In the genomic region with DNA sequence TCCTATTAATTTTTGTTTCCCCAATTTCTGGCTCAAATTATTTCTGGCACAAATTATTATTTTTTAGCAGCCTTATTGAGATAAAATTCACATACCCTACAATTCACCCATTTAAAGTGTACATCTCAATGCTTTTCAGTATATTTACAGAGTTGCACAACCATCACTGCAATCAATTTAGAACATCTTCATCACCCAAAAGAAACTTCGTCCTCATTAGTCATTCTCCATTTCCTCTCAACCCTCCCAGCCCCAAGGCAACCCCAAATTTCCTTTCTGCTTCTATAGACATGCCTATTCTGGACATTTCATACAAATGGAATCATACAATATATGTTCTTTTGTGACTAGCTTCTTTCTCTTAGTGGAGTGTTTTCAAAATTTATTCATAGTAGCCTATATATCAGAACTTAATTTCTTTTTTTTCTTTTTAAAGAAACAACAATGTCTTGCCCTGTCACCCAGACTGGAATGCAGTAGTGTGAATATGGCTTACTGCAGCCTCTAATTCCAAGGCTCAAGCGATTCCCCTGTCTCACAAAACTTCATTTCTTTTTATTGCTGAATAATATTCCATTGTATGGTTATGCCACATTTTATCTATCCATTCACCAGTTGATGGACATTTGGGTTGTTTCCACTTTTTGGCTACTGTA, we compare ENCODE assay signal across 18 cellular contexts.
"Had no signal": no experiment of that assay in that cellular context is flagged by ENCODE, and none has a peak within 500 bp of the region (broad histone marks: within the 10 kb centered on the region; RNA-seq: fewer than 3 reads in every experiment).

No MANE protein-coding gene starts in this region.

- ATAC-seq: activated CD8-positive, alpha-beta memory T cell treated with anti-CD3 and anti-CD28 coated beads, Interleukin-2, amount 10 ng/mL, durations not matched to agents 7 days and 5 days; activated T-helper 17 cell treated with anti-CD3 and anti-CD28 coated beads, Interleukin-2, amount 50 U/mL, for 72 hours; gastrocnemius medialis; left lung had no signal

- H3K27ac ChIP-seq: gastrocnemius medialis, left lung, right atrium auricular region, thyroid gland had no signal

- DNase-seq: activated B cell treated with CpG ODN at 0.5 μM for 24 hours; activated CD4-positive, alpha-beta memory T cell treated with anti-CD3 and anti-CD28 coated beads, Interleukin-2, amount 10 ng/mL, durations not matched to agents 7 days and 5 days; activated CD4-positive, alpha-beta T cell treated with anti-CD3 and anti-CD28 coated beads for 4 hours; activated CD8-positive, alpha-beta memory T cell treated with anti-CD3 and anti-CD28 coated beads, Interleukin-2, amount 10 ng/mL, durations not matched to agents 7 days and 5 days; activated naive CD4-positive, alpha-beta T cell treated with anti-CD3 and anti-CD28 coated beads for 36 hours; activated T-cell treated with anti-CD3 and anti-CD28 coated beads, Interleukin-2, amount 50 U/mL, for 1 hour; aorta; effector CD8-positive, alpha-beta T cell; gastrocnemius medialis; head of caudate nucleus; kidney; left lung; stimulated activated CD4-positive, alpha-beta T cell treated with anti-CD3 and anti-CD28 coated beads, Interleukin-2, amount 100 ng/mL, for 24 hours; stimulated activated naive CD4-positive, alpha-beta T cell treated with Interleukin-2 at 50 U/mL for 16 hours; thyroid gland had no signal

- H3K4me3 ChIP-seq: gastrocnemius medialis, left lung, prostate gland, right atrium auricular region, thyroid gland had no signal
